In the genomic region with DNA sequence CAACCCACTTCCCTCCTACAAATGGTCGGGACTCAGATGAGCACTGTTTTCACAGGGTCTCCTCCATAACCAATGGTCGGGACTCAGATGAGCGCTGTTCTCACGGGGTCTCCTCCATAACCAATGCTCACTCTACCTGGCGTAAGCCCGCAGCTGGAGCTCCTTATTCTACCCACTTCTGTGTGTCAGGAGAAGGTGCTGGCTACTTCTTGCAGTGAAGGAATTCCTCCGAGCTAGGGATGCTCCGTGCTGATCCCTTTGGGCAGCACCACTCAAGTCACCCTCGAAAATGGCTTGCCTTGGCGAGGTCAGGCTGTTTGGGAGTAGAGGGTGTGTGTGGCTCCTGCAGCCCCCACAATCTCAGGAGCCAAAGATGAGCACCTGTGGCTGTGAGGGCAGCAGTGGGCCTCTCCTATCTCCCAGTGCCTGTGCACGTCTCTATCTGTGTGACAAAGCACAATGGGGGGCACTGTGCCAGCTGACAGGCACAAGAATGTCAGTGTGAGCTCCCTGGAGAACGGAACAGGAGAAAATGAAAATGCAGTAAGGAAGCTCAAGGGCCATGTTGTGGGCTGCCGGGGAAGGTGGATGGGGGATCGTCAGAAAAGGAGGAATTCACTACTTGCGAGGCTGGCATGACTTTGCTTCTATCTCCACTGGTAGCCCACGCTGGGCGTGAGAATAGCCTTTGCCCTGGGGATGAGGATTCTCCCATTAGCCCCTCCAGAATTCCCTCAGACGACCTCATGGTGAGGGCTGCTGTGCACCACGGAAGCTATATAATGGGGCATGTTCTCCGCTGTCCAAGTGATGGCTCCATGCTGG, we compare ENCODE assay signal across 19 cellular contexts. TPM values are rescaled to one million over a fixed set of nuclear protein-coding genes. Genes with fewer than 3 reads are reported as not detected.
"Had no signal": no experiment of that assay in that cellular context is flagged by ENCODE, and none has a peak within 500 bp of the region (broad histone marks: within the 10 kb centered on the region; RNA-seq: fewer than 3 reads in every experiment).

No MANE protein-coding gene starts in this region.

- H3K36me3 ChIP-seq: left lung, right lobe of liver, vagina had no signal

- H3K27ac ChIP-seq: epithelial cell of prostate, hepatocyte, left lung, psoas muscle, right lobe of liver, vagina had no signal

- H3K9me3 ChIP-seq: left lung, psoas muscle, right lobe of liver, vagina had no signal

- H3K27me3 ChIP-seq: right lobe of liver, vagina had no signal

- DNase-seq: activated CD4-positive, alpha-beta T cell treated with anti-CD3 and anti-CD28 coated beads, Interleukin-2, amount 50 U/mL, for 48 hours; activated CD4-positive, CD25-positive, alpha-beta regulatory T cell treated with anti-CD3 and anti-CD28 coated beads, Interleukin-2, amount 50 U/mL, for 72 hours; activated naive CD4-positive, alpha-beta T cell treated with anti-CD3 and anti-CD28 coated beads for 36 hours; activated naive CD8-positive, alpha-beta T cell treated with anti-CD3 and anti-CD28 coated beads, Interleukin-2, amount 50 U/mL, for 24 hours; cerebellar nuclear complex; effector memory CD4-positive, alpha-beta T cell; kidney; left lung; natural killer cell; psoas muscle; T-helper 1 cell; T1000 had no signal

- ATAC-seq: activated naive CD8-positive, alpha-beta T cell treated with anti-CD3 and anti-CD28 coated beads, Interleukin-2, amount 50 U/mL, for 24 hours; activated T-helper 17 cell treated with anti-CD3 and anti-CD28 coated beads, Interleukin-2, amount 50 U/mL, for 72 hours; left lung; natural killer cell; psoas muscle; right lobe of liver had no signal

- H3K4me3 ChIP-seq: hepatocyte, left lung, psoas muscle, right lobe of liver, smooth muscle cell, vagina had no signal

- H3K4me1 ChIP-seq: left lung, psoas muscle, right lobe of liver, vagina had no signal

- H2AFZ ChIP-seq: hepatocyte had no signal

- H3K4me2 ChIP-seq: hepatocyte, smooth muscle cell had no signal

RNA-seq across cellular contexts. Expression of a gene that starts 3.9 kb away (rescaled TPM):
- total RNA-seq: activated naive CD4-positive, alpha-beta T cell treated with anti-CD3 and anti-CD28 coated beads for 36 hours; smooth muscle cell had no signal
- polyA plus RNA-seq: smooth muscle cell had no signal

RNA-seq across cellular contexts. Expression of a gene that starts 47.6 kb away (rescaled TPM):
- total RNA-seq: activated naive CD4-positive, alpha-beta T cell treated with anti-CD3 and anti-CD28 coated beads for 36 hours; activated T-helper 17 cell treated with anti-CD3 and anti-CD28 coated beads, Interleukin-2, amount 50 U/mL, for 72 hours; aorta; kidney; natural killer cell; psoas muscle; right lobe of liver; smooth muscle cell; vagina had no signal
- polyA plus RNA-seq: smooth muscle cell had no signal
